ENCODE assay signal across 8 cellular contexts in genomic region chr15:89776274-89777072, GRCh38. TPM values are rescaled to one million over a fixed set of nuclear protein-coding genes. Genes with fewer than 3 reads are reported as not detected.
DNase-seq lines count a peak whose midpoint lies in the region; ATAC-seq and TF ChIP-seq lines count a peak whose summit lies in the region.

TSS of gene MESP2 (plus strand) at chr15:89776332. CDS start at chr15:89776358, 26 bp downstream.

- ATAC-seq in HG02981 (IDR thresholded peaks at IDR 0.05; ENCODE audit: unreplicated experiment) (peak; percentile 63), natural killer cell (peak; percentile 67 to 80 (median 71))
- ATAC-seq in stimulated activated naive CD8-positive, alpha-beta T cell treated with anti-CD3 and anti-CD28 coated beads, Interleukin-15, Interleukin-2, amounts not matched to agents 100 U/mL and 50 U/mL, for 24 hours, result peak; percentile 60

- DNase-seq in NOMO-1 treated with dmso at 0.1 percent for 144 hours (lab: John Stamatoyannopoulos, UW; ENCODE audit: unreplicated experiment) (peak; percentile 56), fibroblast of the aortic adventitia (ENCODE audit: low read depth) (peak; percentile 76), natural killer cell (peak; percentile 52)
- peak; percentile 46 for DNase-seq in activated T-helper 1 cell treated with anti-CD3 and anti-CD28 coated beads, Interleukin-12 subunit alpha, Interleukin-12 subunit beta, Interleukin-2, Interleukin-4 antibody, amounts not matched to agents 30 ng/mL and 10 ng/mL and 1 ng/mL, durations not matched to agents 14 hours and 24 hours and 36 hours (ENCODE audit: low spot score)
- peak; percentile 66 for DNase-seq in stimulated activated naive CD8-positive, alpha-beta T cell treated with anti-CD3 and anti-CD28 coated beads, Interleukin-15, Interleukin-2, amounts not matched to agents 100 U/mL and 50 U/mL, for 24 hours
- no peak for DNase-seq in effector CD4-positive, alpha-beta T cell

- no peaks in the 10 kb centered on the region; the same call in 1 of the 2 replicates for H3K4me1 ChIP-seq in ES-I3 (ENCODE audit: insufficient read depth, low read length)

- peak within 1 kb of the TSS; percentile 57 for H3K4me3 Mint-ChIP-seq in activated T-helper 1 cell treated with anti-CD3 and anti-CD28 coated beads, Interleukin-12 subunit alpha, Interleukin-12 subunit beta, Interleukin-2, Interleukin-4 antibody, amounts not matched to agents 30 ng/mL and 10 ng/mL and 1 ng/mL, durations not matched to agents 14 hours and 24 hours and 36 hours
- H3K4me3 Mint-ChIP-seq in natural killer cell, result peak within 1 kb of the TSS; percentile 70

- H3K4me3 ChIP-seq in fibroblast of the aortic adventitia (ENCODE audit: low read depth, low read length), result peak within 1 kb of the TSS; percentile 63

- peak within 1 kb of the TSS; percentile 27; the same call in 1 of the 2 replicates for H3K9ac ChIP-seq in ES-I3 (ENCODE audit: low read depth, low read length)

- intact Hi-C loops in activated T-helper 1 cell treated with anti-CD3 and anti-CD28 coated beads, Interleukin-12 subunit alpha, Interleukin-12 subunit beta, Interleukin-2, Interleukin-4 antibody, amounts not matched to agents 30 ng/mL and 10 ng/mL and 1 ng/mL, durations not matched to agents 14 hours and 24 hours and 36 hours (cut with micrococcal nuclease), result no loop called here
- intact Hi-C loops in natural killer cell (cut with micrococcal nuclease), result no loop called here

- TF ChIP-seq CTCF in fibroblast of the aortic adventitia (IDR thresholded peaks at IDR 0.05; ENCODE audit: insufficient read depth, low read length), result peak; percentile 52
- TF ChIP-seq CTCF in natural killer cell (IDR thresholded peaks at IDR 0.05), result no peak

- no peaks in the 10 kb centered on the region for H3K9me3 Mint-ChIP-seq in activated T-helper 1 cell treated with anti-CD3 and anti-CD28 coated beads, Interleukin-12 subunit alpha, Interleukin-12 subunit beta, Interleukin-2, Interleukin-4 antibody, amounts not matched to agents 30 ng/mL and 10 ng/mL and 1 ng/mL, durations not matched to agents 14 hours and 24 hours and 36 hours
- no peaks in the 10 kb centered on the region for H3K9me3 Mint-ChIP-seq in natural killer cell

- H3K27ac Mint-ChIP-seq in activated T-helper 1 cell treated with anti-CD3 and anti-CD28 coated beads, Interleukin-12 subunit alpha, Interleukin-12 subunit beta, Interleukin-2, Interleukin-4 antibody, amounts not matched to agents 30 ng/mL and 10 ng/mL and 1 ng/mL, durations not matched to agents 14 hours and 24 hours and 36 hours, result no peak within 1 kb of the TSS
- no peak within 1 kb of the TSS for H3K27ac Mint-ChIP-seq in natural killer cell

- H3K36me3 Mint-ChIP-seq in activated T-helper 1 cell treated with anti-CD3 and anti-CD28 coated beads, Interleukin-12 subunit alpha, Interleukin-12 subunit beta, Interleukin-2, Interleukin-4 antibody, amounts not matched to agents 30 ng/mL and 10 ng/mL and 1 ng/mL, durations not matched to agents 14 hours and 24 hours and 36 hours (ENCODE audit: low read depth), result no peaks in the 10 kb centered on the region
- no peaks in the 10 kb centered on the region for H3K36me3 Mint-ChIP-seq in natural killer cell

- no peaks in the 10 kb centered on the region for H3K36me3 ChIP-seq in ES-I3 (ENCODE audit: insufficient read depth, low read length)

- peaks cover 11% of the 10 kb centered on the region for H3K4me1 Mint-ChIP-seq in activated T-helper 1 cell treated with anti-CD3 and anti-CD28 coated beads, Interleukin-12 subunit alpha, Interleukin-12 subunit beta, Interleukin-2, Interleukin-4 antibody, amounts not matched to agents 30 ng/mL and 10 ng/mL and 1 ng/mL, durations not matched to agents 14 hours and 24 hours and 36 hours (ENCODE audit: low read depth)
- no peaks in the 10 kb centered on the region for H3K4me1 Mint-ChIP-seq in natural killer cell

- peaks cover 18% of the 10 kb centered on the region for H3K27me3 Mint-ChIP-seq in activated T-helper 1 cell treated with anti-CD3 and anti-CD28 coated beads, Interleukin-12 subunit alpha, Interleukin-12 subunit beta, Interleukin-2, Interleukin-4 antibody, amounts not matched to agents 30 ng/mL and 10 ng/mL and 1 ng/mL, durations not matched to agents 14 hours and 24 hours and 36 hours (ENCODE audit: insufficient read depth)
- peaks cover 9% of the 10 kb centered on the region in 2 donors for H3K27me3 Mint-ChIP-seq in natural killer cell (ENCODE audit: low read depth in 2 of 2)

- no peaks in the 10 kb centered on the region for H3K9me3 ChIP-seq in ES-I3 (ENCODE audit: control insufficient read depth, insufficient read depth, low read length)

RNA-seq across cellular contexts. Expression of gene MESP2, which starts in this region (rescaled TPM):
- 0.10 TPM in 1 of 2 replicates, not detected in the other for total RNA-seq in activated T-helper 1 cell treated with anti-CD3 and anti-CD28 coated beads, Interleukin-12 subunit alpha, Interleukin-12 subunit beta, Interleukin-2, Interleukin-4 antibody, amounts not matched to agents 30 ng/mL and 10 ng/mL and 1 ng/mL, durations not matched to agents 14 hours and 24 hours and 36 hours
- total RNA-seq in fibroblast of the aortic adventitia (ENCODE audit: low replicate concordance), result 1.3 and 2.9 TPM in 2 replicates
- total RNA-seq in natural killer cell, result not detected

Comparison
In these comparisons a context has a peak if more than half of its experiments do, and no peak if none do; other contexts are left out.
1. Peak in DNase-seq in activated T-helper 1 cell treated with anti-CD3 and anti-CD28 coated beads, Interleukin-12 subunit alpha, Interleukin-12 subunit beta, Interleukin-2, Interleukin-4 antibody, amounts not matched to agents 30 ng/mL and 10 ng/mL and 1 ng/mL, durations not matched to agents 14 hours and 24 hours and 36 hours; RNA of the gene not detected or under 1 TPM.
2. Peak in DNase-seq and ATAC-seq in natural killer cell; RNA of the gene not detected or under 1 TPM.